2 cellular contexts compared by ENCODE assay signal in the genomic region with DNA sequence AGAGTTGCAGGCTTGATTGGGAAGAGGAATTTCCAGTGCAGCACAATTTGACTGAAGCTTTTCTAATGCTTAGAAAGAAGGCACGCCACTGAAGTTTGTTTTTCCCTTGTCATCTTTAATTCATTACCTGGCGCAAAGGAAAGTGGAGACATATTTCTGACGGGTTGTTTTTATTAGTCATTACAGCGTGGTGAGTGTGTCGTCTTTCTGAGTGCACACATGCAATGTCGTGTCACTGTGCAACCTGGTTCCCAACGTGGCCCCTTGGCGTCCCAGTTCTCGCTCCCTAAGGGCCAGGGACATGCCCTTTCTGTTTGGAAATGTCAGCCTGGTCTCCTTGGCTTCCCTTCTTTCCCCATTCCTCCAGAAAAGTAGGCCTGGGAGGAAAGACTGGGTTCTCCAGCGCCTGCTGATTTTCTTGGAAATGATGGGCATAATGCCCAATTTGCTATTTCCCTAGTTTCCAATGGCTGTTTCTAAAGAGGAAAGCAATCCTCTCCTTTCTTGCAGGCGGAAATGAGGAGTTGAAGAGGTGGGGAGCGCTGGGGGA.
TF ChIP-seq lines count a peak whose summit lies in the region.

No MANE protein-coding gene starts in this region.

TF ChIP-seq in GM23338, 12 proteins besides CTCF, POLR2A, EP300 and RAD21 (continued from another document):
- TF ChIP-seq, protein P1, sequence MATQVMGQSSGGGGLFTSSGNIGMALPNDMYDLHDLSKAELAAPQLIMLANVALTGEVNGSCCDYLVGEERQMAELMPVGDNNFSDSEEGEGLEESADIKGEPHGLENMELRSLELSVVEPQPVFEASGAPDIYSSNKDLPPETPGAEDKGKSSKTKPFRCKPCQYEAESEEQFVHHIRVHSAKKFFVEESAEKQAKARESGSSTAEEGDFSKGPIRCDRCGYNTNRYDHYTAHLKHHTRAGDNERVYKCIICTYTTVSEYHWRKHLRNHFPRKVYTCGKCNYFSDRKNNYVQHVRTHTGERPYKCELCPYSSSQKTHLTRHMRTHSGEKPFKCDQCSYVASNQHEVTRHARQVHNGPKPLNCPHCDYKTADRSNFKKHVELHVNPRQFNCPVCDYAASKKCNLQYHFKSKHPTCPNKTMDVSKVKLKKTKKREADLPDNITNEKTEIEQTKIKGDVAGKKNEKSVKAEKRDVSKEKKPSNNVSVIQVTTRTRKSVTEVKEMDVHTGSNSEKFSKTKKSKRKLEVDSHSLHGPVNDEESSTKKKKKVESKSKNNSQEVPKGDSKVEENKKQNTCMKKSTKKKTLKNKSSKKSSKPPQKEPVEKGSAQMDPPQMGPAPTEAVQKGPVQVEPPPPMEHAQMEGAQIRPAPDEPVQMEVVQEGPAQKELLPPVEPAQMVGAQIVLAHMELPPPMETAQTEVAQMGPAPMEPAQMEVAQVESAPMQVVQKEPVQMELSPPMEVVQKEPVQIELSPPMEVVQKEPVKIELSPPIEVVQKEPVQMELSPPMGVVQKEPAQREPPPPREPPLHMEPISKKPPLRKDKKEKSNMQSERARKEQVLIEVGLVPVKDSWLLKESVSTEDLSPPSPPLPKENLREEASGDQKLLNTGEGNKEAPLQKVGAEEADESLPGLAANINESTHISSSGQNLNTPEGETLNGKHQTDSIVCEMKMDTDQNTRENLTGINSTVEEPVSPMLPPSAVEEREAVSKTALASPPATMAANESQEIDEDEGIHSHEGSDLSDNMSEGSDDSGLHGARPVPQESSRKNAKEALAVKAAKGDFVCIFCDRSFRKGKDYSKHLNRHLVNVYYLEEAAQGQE (IDR thresholded peaks at IDR 0.05; ENCODE audit: unreplicated experiment): no peak
- TF ChIP-seq CREB1 (CRISPR knock-in tag; IDR thresholded peaks at IDR 0.05; ENCODE audit: low read depth): no peak
- no peak for TF ChIP-seq NANOG (IDR thresholded peaks at IDR 0.05; ENCODE audit: borderline replicate concordance)
- TF ChIP-seq, protein P2, sequence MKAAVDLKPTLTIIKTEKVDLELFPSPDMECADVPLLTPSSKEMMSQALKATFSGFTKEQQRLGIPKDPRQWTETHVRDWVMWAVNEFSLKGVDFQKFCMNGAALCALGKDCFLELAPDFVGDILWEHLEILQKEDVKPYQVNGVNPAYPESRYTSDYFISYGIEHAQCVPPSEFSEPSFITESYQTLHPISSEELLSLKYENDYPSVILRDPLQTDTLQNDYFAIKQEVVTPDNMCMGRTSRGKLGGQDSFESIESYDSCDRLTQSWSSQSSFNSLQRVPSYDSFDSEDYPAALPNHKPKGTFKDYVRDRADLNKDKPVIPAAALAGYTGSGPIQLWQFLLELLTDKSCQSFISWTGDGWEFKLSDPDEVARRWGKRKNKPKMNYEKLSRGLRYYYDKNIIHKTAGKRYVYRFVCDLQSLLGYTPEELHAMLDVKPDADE (IDR thresholded peaks at IDR 0.05): no peak

TF ChIP-seq in WTC11, 78 proteins besides CTCF, POLR2A, EP300 and RAD21 (continued from another document):
- TF ChIP-seq, protein P3, sequence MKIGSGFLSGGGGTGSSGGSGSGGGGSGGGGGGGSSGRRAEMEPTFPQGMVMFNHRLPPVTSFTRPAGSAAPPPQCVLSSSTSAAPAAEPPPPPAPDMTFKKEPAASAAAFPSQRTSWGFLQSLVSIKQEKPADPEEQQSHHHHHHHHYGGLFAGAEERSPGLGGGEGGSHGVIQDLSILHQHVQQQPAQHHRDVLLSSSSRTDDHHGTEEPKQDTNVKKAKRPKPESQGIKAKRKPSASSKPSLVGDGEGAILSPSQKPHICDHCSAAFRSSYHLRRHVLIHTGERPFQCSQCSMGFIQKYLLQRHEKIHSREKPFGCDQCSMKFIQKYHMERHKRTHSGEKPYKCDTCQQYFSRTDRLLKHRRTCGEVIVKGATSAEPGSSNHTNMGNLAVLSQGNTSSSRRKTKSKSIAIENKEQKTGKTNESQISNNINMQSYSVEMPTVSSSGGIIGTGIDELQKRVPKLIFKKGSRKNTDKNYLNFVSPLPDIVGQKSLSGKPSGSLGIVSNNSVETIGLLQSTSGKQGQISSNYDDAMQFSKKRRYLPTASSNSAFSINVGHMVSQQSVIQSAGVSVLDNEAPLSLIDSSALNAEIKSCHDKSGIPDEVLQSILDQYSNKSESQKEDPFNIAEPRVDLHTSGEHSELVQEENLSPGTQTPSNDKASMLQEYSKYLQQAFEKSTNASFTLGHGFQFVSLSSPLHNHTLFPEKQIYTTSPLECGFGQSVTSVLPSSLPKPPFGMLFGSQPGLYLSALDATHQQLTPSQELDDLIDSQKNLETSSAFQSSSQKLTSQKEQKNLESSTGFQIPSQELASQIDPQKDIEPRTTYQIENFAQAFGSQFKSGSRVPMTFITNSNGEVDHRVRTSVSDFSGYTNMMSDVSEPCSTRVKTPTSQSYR (CRISPR knock-in tag; IDR thresholded peaks at IDR 0.05): no peak
- TF ChIP-seq KAT7 (CRISPR knock-in tag; IDR thresholded peaks at IDR 0.05; ENCODE audit: borderline replicate concordance): no peak
- no peak for TF ChIP-seq IRF2 (CRISPR knock-in tag; IDR thresholded peaks at IDR 0.05; ENCODE audit: borderline replicate concordance, low read depth)
- TF ChIP-seq ELF4 (CRISPR knock-in tag; IDR thresholded peaks at IDR 0.05; ENCODE audit: low read depth): no peak
- TF ChIP-seq, protein P4, sequence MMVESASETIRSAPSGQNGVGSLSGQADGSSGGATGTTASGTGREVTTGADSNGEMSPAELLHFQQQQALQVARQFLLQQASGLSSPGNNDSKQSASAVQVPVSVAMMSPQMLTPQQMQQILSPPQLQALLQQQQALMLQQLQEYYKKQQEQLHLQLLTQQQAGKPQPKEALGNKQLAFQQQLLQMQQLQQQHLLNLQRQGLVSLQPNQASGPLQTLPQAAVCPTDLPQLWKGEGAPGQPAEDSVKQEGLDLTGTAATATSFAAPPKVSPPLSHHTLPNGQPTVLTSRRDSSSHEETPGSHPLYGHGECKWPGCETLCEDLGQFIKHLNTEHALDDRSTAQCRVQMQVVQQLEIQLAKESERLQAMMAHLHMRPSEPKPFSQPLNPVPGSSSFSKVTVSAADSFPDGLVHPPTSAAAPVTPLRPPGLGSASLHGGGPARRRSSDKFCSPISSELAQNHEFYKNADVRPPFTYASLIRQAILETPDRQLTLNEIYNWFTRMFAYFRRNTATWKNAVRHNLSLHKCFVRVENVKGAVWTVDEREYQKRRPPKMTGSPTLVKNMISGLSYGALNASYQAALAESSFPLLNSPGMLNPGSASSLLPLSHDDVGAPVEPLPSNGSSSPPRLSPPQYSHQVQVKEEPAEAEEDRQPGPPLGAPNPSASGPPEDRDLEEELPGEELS (CRISPR knock-in tag; IDR thresholded peaks at IDR 0.05): no peak
- no peak for TF ChIP-seq TP53 (CRISPR knock-in tag; IDR thresholded peaks at IDR 0.05)
- TF ChIP-seq, protein P5, sequence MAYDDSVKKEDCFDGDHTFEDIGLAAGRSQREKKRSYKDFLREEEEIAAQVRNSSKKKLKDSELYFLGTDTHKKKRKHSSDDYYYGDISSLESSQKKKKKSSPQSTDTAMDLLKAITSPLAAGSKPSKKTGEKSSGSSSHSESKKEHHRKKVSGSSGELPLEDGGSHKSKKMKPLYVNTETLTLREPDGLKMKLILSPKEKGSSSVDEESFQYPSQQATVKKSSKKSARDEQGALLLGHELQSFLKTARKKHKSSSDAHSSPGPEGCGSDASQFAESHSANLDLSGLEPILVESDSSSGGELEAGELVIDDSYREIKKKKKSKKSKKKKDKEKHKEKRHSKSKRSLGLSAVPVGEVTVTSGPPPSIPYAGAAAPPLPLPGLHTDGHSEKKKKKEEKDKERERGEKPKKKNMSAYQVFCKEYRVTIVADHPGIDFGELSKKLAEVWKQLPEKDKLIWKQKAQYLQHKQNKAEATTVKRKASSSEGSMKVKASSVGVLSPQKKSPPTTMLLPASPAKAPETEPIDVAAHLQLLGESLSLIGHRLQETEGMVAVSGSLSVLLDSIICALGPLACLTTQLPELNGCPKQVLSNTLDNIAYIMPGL (CRISPR knock-in tag; IDR thresholded peaks at IDR 0.05): no peak
- no peak for TF ChIP-seq CREB1 (CRISPR knock-in tag; IDR thresholded peaks at IDR 0.05)
- TF ChIP-seq, protein P6, sequence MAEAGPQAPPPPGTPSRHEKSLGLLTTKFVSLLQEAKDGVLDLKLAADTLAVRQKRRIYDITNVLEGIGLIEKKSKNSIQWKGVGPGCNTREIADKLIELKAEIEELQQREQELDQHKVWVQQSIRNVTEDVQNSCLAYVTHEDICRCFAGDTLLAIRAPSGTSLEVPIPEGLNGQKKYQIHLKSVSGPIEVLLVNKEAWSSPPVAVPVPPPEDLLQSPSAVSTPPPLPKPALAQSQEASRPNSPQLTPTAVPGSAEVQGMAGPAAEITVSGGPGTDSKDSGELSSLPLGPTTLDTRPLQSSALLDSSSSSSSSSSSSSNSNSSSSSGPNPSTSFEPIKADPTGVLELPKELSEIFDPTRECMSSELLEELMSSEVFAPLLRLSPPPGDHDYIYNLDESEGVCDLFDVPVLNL (CRISPR knock-in tag; IDR thresholded peaks at IDR 0.05; ENCODE audit: borderline replicate concordance, low read depth): no peak
- no peak for TF ChIP-seq FOXJ3 (CRISPR knock-in tag; IDR thresholded peaks at IDR 0.05; ENCODE audit: borderline replicate concordance)
- no peak for TF ChIP-seq ATF1 (CRISPR knock-in tag; IDR thresholded peaks at IDR 0.05)
- TF ChIP-seq, protein P7, sequence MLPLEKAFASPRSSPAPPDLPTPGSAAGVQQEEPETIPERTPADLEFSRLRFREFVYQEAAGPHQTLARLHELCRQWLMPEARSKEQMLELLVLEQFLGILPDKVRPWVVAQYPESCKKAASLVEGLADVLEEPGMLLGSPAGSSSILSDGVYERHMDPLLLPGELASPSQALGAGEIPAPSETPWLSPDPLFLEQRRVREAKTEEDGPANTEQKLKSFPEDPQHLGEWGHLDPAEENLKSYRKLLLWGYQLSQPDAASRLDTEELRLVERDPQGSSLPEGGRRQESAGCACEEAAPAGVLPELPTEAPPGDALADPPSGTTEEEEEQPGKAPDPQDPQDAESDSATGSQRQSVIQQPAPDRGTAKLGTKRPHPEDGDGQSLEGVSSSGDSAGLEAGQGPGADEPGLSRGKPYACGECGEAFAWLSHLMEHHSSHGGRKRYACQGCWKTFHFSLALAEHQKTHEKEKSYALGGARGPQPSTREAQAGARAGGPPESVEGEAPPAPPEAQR (CRISPR knock-in tag; IDR thresholded peaks at IDR 0.05): no peak
- no peak for TF ChIP-seq ZNF138 (CRISPR knock-in tag; conservative IDR thresholded peaks at IDR 0.05)
